In genomic region chr14:42323426-42323825, GRCh38 we compare ENCODE assay signal across 15 cellular contexts.
"Had no signal": no experiment of that assay in that cellular context is flagged by ENCODE, and none has a peak within 500 bp of the region (broad histone marks: within the 10 kb centered on the region; RNA-seq: fewer than 3 reads in every experiment).

No MANE protein-coding gene starts in this region.

- H3K4me1 ChIP-seq: body of pancreas, left ventricle myocardium inferior, tibial artery had no signal

- H3K36me3 Mint-ChIP-seq: activated naive CD8-positive, alpha-beta T cell treated with anti-CD3 and anti-CD28 coated beads for 36 hours; memory B cell had no signal

- H3K27me3 ChIP-seq: body of pancreas, tibial artery, vagina had no signal

- ATAC-seq: body of pancreas, esophagus mucosa, natural killer cell had no signal

- H3K27ac Mint-ChIP-seq: activated CD4-positive, alpha-beta T cell treated with anti-CD3 and anti-CD28 coated beads, Interleukin-2, amount 10 ng/mL, durations not matched to agents 24 days and 14 days; activated naive CD8-positive, alpha-beta T cell treated with anti-CD3 and anti-CD28 coated beads for 36 hours; activated T-helper 1 cell treated with anti-CD3 and anti-CD28 coated beads, Interleukin-12 subunit alpha, Interleukin-12 subunit beta, Interleukin-2, Interleukin-4 antibody, amounts not matched to agents 30 ng/mL and 10 ng/mL and 1 ng/mL, durations not matched to agents 14 hours and 24 hours and 36 hours; memory B cell; natural killer cell had no signal

- DNase-seq: activated CD4-positive, alpha-beta T cell treated with anti-CD3 and anti-CD28 coated beads, Interleukin-2, amount 10 ng/mL, durations not matched to agents 24 days and 14 days; activated CD4-positive, CD25-positive, alpha-beta regulatory T cell; activated naive CD8-positive, alpha-beta T cell treated with anti-CD3 and anti-CD28 coated beads for 36 hours; amygdala; body of pancreas; caudate nucleus; glutamatergic neuron; left ventricle myocardium inferior; natural killer cell; stimulated activated naive CD4-positive, alpha-beta T cell; tibial artery had no signal

- H3K4me3 ChIP-seq: body of pancreas, left ventricle myocardium inferior, tibial artery, vagina had no signal

- H3K4me3 Mint-ChIP-seq: activated CD4-positive, alpha-beta T cell treated with anti-CD3 and anti-CD28 coated beads, Interleukin-2, amount 10 ng/mL, durations not matched to agents 24 days and 14 days; activated naive CD8-positive, alpha-beta T cell treated with anti-CD3 and anti-CD28 coated beads for 36 hours; activated T-helper 1 cell treated with anti-CD3 and anti-CD28 coated beads, Interleukin-12 subunit alpha, Interleukin-12 subunit beta, Interleukin-2, Interleukin-4 antibody, amounts not matched to agents 30 ng/mL and 10 ng/mL and 1 ng/mL, durations not matched to agents 14 hours and 24 hours and 36 hours; memory B cell; natural killer cell had no signal

- H3K27me3 Mint-ChIP-seq: activated CD4-positive, alpha-beta T cell treated with anti-CD3 and anti-CD28 coated beads, Interleukin-2, amount 10 ng/mL, durations not matched to agents 24 days and 14 days; activated naive CD8-positive, alpha-beta T cell treated with anti-CD3 and anti-CD28 coated beads for 36 hours; memory B cell had no signal

- H3K27ac ChIP-seq: body of pancreas, left ventricle myocardium inferior, tibial artery, vagina had no signal

- H3K9me3 ChIP-seq: body of pancreas, left ventricle myocardium inferior, tibial artery, vagina had no signal

- H3K4me1 Mint-ChIP-seq: activated CD4-positive, alpha-beta T cell treated with anti-CD3 and anti-CD28 coated beads, Interleukin-2, amount 10 ng/mL, durations not matched to agents 24 days and 14 days; natural killer cell had no signal

- H3K36me3 ChIP-seq: left ventricle myocardium inferior, tibial artery, vagina had no signal
